ENCODE assay signal across 13 cellular contexts in genomic region chr7:129830949-129831348, GRCh38.
DNase-seq lines count a peak whose midpoint lies in the region; ATAC-seq, FAIRE-seq and TF ChIP-seq lines count a peak whose summit lies in the region.
"Had no signal": no experiment of that assay in that cellular context is flagged by ENCODE, and none has a peak within 500 bp of the region (broad histone marks: within the 10 kb centered on the region; RNA-seq: fewer than 3 reads in every experiment).

No MANE protein-coding gene starts in this region.

- H3K36me3 ChIP-seq in A673 (ENCODE audit: insufficient read depth, low read length, poor library complexity, severe bottlenecking) (no peaks in the 10 kb centered on the region), right atrium auricular region (peaks cover 18% of the 10 kb centered on the region), rectal smooth muscle tissue (ENCODE audit: control insufficient read depth, insufficient read depth, low read length) (no peaks in the 10 kb centered on the region)

- no peak for FAIRE-seq in GM12891 (lab: Jason Lieb, UNC)

- no peaks in the 10 kb centered on the region for H3K9me3 ChIP-seq in A673 (ENCODE audit: low read depth, low read length, poor library complexity, severe bottlenecking)
- H3K9me3 ChIP-seq in T-helper 17 cell (ENCODE audit: control insufficient read depth, low read length, poor library complexity, severe bottlenecking): no peaks in the 10 kb centered on the region
- no peaks in the 10 kb centered on the region for H3K9me3 ChIP-seq in right atrium auricular region
- H3K9me3 ChIP-seq: mucosa of descending colon had no signal

- H3K27ac Mint-ChIP-seq in T-helper 17 cell: peak overlapping the region; percentile 66
- H3K27ac Mint-ChIP-seq: activated T-cell treated with anti-CD3 and anti-CD28 coated beads, Interleukin-2, amount 50 U/mL, for 24 hours; WTC11 had no signal

- CTCF ChIA-PET in A673 (lab: Charles Lee): interaction anchor here (0.6 to 2.4 kb wide), 2 partner anchors 173 to 180 kb away, joined by 3 to 17 read pairs; no protein-coding TSS in a partner anchor

- no peaks in the 10 kb centered on the region for H3K27me3 Mint-ChIP-seq in T-helper 17 cell
- H3K27me3 Mint-ChIP-seq: activated T-cell treated with anti-CD3 and anti-CD28 coated beads, Interleukin-2, amount 50 U/mL, for 24 hours had no signal

- intact Hi-C loops in A673 (cut with micrococcal nuclease; ENCODE audit: unreplicated experiment): loop anchor here (1.0 to 10.0 kb wide), 3 partner anchors 179 to 616 kb away; no protein-coding TSS in a partner anchor

- POLR2A ChIA-PET in A673 (lab: Charles Lee; ENCODE audit: low non-redundant PET): no interaction called here

- H3K9ac ChIP-seq in rectal smooth muscle tissue (ENCODE audit: low read length): no peak overlapping the region

- no peak overlapping the region for H3K4me3 Mint-ChIP-seq in T-helper 17 cell
- H3K4me3 Mint-ChIP-seq: activated T-cell treated with anti-CD3 and anti-CD28 coated beads, Interleukin-2, amount 50 U/mL, for 24 hours; WTC11 had no signal

- no peak for TF ChIP-seq CTCF in A673 (conservative IDR thresholded peaks at IDR 0.05; ENCODE audit: low read depth, low read length)
- no peak for TF ChIP-seq CTCF in right atrium auricular region (IDR thresholded peaks at IDR 0.05)

- H3K4me1 ChIP-seq in A673 (ENCODE audit: insufficient read depth, low read length, poor library complexity, severe bottlenecking) (peaks cover 20% of the 10 kb centered on the region), right atrium auricular region (peaks cover 0 to 40% of the 10 kb centered on the region in 2 donors), rectal smooth muscle tissue (ENCODE audit: control insufficient read depth, insufficient read depth, low read length) (peaks cover 4% of the 10 kb centered on the region)

- H3K27me3 ChIP-seq in A673 (replicated peaks; ENCODE audit: insufficient read depth, low read depth, low read length, poor library complexity): no peaks in the 10 kb centered on the region
- no peaks in the 10 kb centered on the region for H3K27me3 ChIP-seq in right atrium auricular region
- H3K27me3 ChIP-seq in rectal smooth muscle tissue (ENCODE audit: control insufficient read depth, insufficient read depth, low read length): no peaks in the 10 kb centered on the region

- peak overlapping the region; percentile 37 for H3K27ac ChIP-seq in A673 (ENCODE audit: low read depth, low read length, poor library complexity, severe bottlenecking)
- H3K27ac ChIP-seq in right atrium auricular region: peak overlapping the region; percentile 64 to 73
- peak overlapping the region; percentile 10 for H3K27ac ChIP-seq in rectal smooth muscle tissue (ENCODE audit: low read depth, low read length)

- H3K4me3 ChIP-seq in A673 (ENCODE audit: low read depth, low read length, poor library complexity, severe bottlenecking): no peak overlapping the region
- H3K4me3 ChIP-seq in right atrium auricular region: no peak overlapping the region
- no peak overlapping the region for H3K4me3 ChIP-seq in rectal smooth muscle tissue (ENCODE audit: low read length)
- H3K4me3 ChIP-seq: mucosa of descending colon had no signal

- ATAC-seq in T-helper 17 cell: no peak

- in situ Hi-C loops in ACHN (cut with HindIII; ENCODE audit: low pct_ligation_motif_present, low pct_unique_long_range_greater_than_20kb, low sequenced_read_pairs): no loop called here

- peaks cover 21% of the 10 kb centered on the region for H3K4me1 Mint-ChIP-seq in T-helper 17 cell

- DNase-seq in A673 (ENCODE audit: low spot score): no peak
- DNase-seq in T-helper 17 cell: no peak
- no peak for DNase-seq in right atrium auricular region (ENCODE audit: low spot score)
- no peak for DNase-seq in ACHN
- no peak for DNase-seq in retina
- DNase-seq in GM12891 (ENCODE audit: insufficient read length, low spot score): no peak
- DNase-seq in NCI-H1436 (lab: John Stamatoyannopoulos, UW): no peak
- DNase-seq: AML-193, NCI-H526 treated with DMSO at 0.1 percent for 48 hours had no signal

- no peak for TF ChIP-seq POLR2A in GM12891 (IDR thresholded peaks at IDR 0.05; ENCODE audit: low read depth, low read length)

- BruUV-seq in A673 (replicated peaks; lab: Mats Ljungman, UMichigan): no TSS peak

- H3K36me3 Mint-ChIP-seq in T-helper 17 cell (ENCODE audit: low read depth): peaks cover 2% of the 10 kb centered on the region

TF ChIP-seq in GM12891, 5 proteins besides CTCF, POLR2A, EP300 and RAD21:
- TF ChIP-seq POLR2AphosphoS5 (IDR thresholded peaks at IDR 0.05; ENCODE audit: low read depth, low read length) (no peak), POU2F2 (IDR thresholded peaks at IDR 0.05; ENCODE audit: low read depth, low read length) (no peak), TAF1 (IDR thresholded peaks at IDR 0.05; ENCODE audit: low read depth, low read length) (no peak), PAX5 (IDR thresholded peaks at IDR 0.05; ENCODE audit: insufficient read depth, low read length, severe bottlenecking) (no peak), SPI1 (IDR thresholded peaks at IDR 0.05; ENCODE audit: low read depth, low read length) (no peak)

Comparison
In these comparisons a context has a peak if more than half of its experiments do, and no peak if none do; other contexts are left out.
1. H3K27ac ChIP-seq: peak in every context shown above with its lines; median percentile 68 in right atrium auricular region; 37 in A673; 10 in rectal smooth muscle tissue.